ENCODE assay signal across 8 cellular contexts in the genomic region with DNA sequence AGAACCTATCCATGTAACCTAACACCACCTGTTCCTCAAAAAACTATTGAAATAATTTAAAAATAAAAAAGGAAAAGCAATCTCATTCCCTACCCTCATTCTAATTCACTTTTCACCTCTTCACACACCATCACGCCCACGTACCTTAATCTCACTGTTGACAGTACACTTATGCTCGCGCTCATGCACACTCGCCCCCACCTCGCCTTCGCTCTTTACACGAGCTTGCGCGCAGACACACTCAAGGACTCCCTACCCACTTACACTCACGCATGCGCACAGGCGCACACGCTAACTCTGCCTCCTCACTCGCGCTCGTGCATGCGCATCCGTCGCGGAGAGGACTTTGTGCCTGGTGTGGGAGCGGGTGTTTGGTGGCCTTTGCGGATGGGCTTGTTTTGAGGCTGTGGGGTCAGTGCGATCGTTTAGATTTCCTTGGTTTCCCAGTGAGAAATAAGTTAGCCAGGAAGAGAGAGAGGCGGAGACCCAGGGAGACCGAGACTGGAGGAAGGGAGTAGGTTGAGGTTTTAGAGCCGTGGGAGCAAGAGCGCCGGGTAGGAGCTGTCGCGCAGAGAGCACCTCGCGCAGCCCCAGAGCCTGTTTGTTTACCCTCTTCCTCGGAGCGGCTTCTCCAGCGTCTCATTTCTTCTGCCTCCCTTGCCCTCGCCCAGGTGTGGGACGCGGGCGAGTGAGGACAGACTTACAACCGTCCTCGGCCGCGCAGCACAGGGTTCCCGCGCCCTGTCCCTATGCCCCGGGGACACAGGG. TPM values are rescaled to one million over a fixed set of nuclear protein-coding genes. Genes with fewer than 3 reads are reported as not detected.
DNase-seq lines count a peak whose midpoint lies in the region; ATAC-seq and TF ChIP-seq lines count a peak whose summit lies in the region.

No MANE protein-coding gene starts in this region.

- peak overlapping the region; percentile 28 for H2AFZ ChIP-seq in MM.1S (ENCODE audit: low read length)

- intact Hi-C loops in aorta (cut with DNase I): loop anchor here in 1 of 2 donors (5.0 kb wide), 1 partner anchor 160 kb away; no protein-coding TSS in a partner anchor

- 1% methylated on average over 48 of the region's 48 CpGs for WGBS in aorta, 2 donors

- no peaks in the 10 kb centered on the region for H4K20me1 ChIP-seq in MM.1S (ENCODE audit: insufficient read depth, low read length)

- ATAC-seq in GM21723 (IDR thresholded peaks at IDR 0.05; ENCODE audit: unreplicated experiment): peak; percentile 74
- peak; percentile 94 for ATAC-seq in aorta (ENCODE audit: low FRiP score)

- H3K4me2 ChIP-seq in MM.1S (ENCODE audit: low read depth, low read length): peak overlapping the region; percentile 46

- H3F3A ChIP-seq in MM.1S (ENCODE audit: insufficient read depth, low read length): no peaks in the 10 kb centered on the region

- H3K27me3 ChIP-seq in MM.1S (replicated peaks; ENCODE audit: insufficient read depth, low read length) (0 out of 2 replicates have a peak, but pooled peaks cover 3% of the 10 kb centered on the region), aorta (ENCODE audit: control insufficient read depth in 1 of 2, insufficient read depth in 2 of 2, low read length in 1 of 2) (no peaks in the 10 kb centered on the region)

- H3K36me3 ChIP-seq in MM.1S (replicated peaks; ENCODE audit: insufficient read depth, low read length) (no peaks in the 10 kb centered on the region), aorta (ENCODE audit: control insufficient read depth in 1 of 2, insufficient read depth in 2 of 2, low read length in 1 of 2) (no peaks in the 10 kb centered on the region)

- H3K4me1 ChIP-seq in MM.1S (ENCODE audit: low read length): no peaks in the 10 kb centered on the region
- no peaks in the 10 kb centered on the region for H3K4me1 ChIP-seq in aorta (ENCODE audit: control insufficient read depth in 1 of 2, insufficient read depth in 2 of 2, low read length in 2 of 2)

- peak; percentile 60 for DNase-seq in DMS79 treated with DMSO at 0.1 percent for 48 hours (lab: John Stamatoyannopoulos, UW)
- peak; percentile 59 for DNase-seq in MM.1S
- peak; percentile 51 to 79 (median 71) for DNase-seq in T-helper 1 cell
- DNase-seq in hepatic stellate cell (ENCODE audit: low spot score): peak; percentile 92
- peak; percentile 85 for DNase-seq in retina
- DNase-seq in aorta: peak; percentile 89 to 94

- H3K9me3 ChIP-seq in MM.1S (replicated peaks; ENCODE audit: insufficient read depth, low read length): no peaks in the 10 kb centered on the region
- H3K9me3 ChIP-seq in aorta (ENCODE audit: control insufficient read depth, low read length): no peaks in the 10 kb centered on the region

- H3K9ac ChIP-seq in MM.1S (ENCODE audit: low read length): no peak overlapping the region; the same call in 1 of the 2 replicates

- H3K9me2 ChIP-seq in MM.1S (replicated peaks; ENCODE audit: insufficient read depth, low read length): no peaks in the 10 kb centered on the region

- no peak for TF ChIP-seq CTCF in MM.1S (IDR thresholded peaks at IDR 0.05; ENCODE audit: low read length)

- no peak overlapping the region for H3K27ac ChIP-seq in MM.1S (ENCODE audit: low read length)
- H3K27ac ChIP-seq in angular gyrus (ENCODE audit: low read depth, low read length): peak overlapping the region; percentile 35
- no peak overlapping the region for H3K27ac ChIP-seq in aorta (ENCODE audit: low read depth in 1 of 2, low read length in 2 of 2)

- H3K4me3 ChIP-seq in MM.1S (ENCODE audit: low read length): peak overlapping the region; percentile 46
- peak overlapping the region; percentile 22 to 56 for H3K4me3 ChIP-seq in aorta (ENCODE audit: low read length in 2 of 2)

- H3K79me2 ChIP-seq in MM.1S (ENCODE audit: low read length): no peaks in the 10 kb centered on the region

RNA-seq across cellular contexts. Expression of gene GSX2, which starts 8.1 kb away (rescaled TPM):
- total RNA-seq in aorta: not detected
- polyA plus RNA-seq in aorta: not detected

RNA-seq across cellular contexts. Expression of gene CHIC2, which starts 27.4 kb away (rescaled TPM):
- total RNA-seq in aorta: 10 to 100 TPM; 31.8 to 31.9 TPM
- 10 to 100 TPM; 18.4 to 23.7 TPM for polyA plus RNA-seq in aorta
